In genomic region chr6:158026901-158027589, GRCh38 we compare ENCODE assay signal across 8 cellular contexts. TPM values are rescaled to one million over a fixed set of nuclear protein-coding genes. Genes with fewer than 3 reads are reported as not detected.
DNase-seq lines count a peak whose midpoint lies in the region; ATAC-seq, FAIRE-seq and TF ChIP-seq lines count a peak whose summit lies in the region.

No MANE protein-coding gene starts in this region.

- no peak overlapping the region for H3K4me3 ChIP-seq in A549
- H3K4me3 ChIP-seq in GM23338, result no peak overlapping the region
- H3K4me3 ChIP-seq in astrocyte (ENCODE audit: insufficient read depth, low read depth, low read length), result no peak overlapping the region
- H3K4me3 ChIP-seq in mononuclear cell (ENCODE audit: low read length), result peak overlapping the region; percentile 4

- H3K4me1 Mint-ChIP-seq in GM23338, result peaks cover 33% of the 10 kb centered on the region
- peaks cover 35% of the 10 kb centered on the region for H3K4me1 Mint-ChIP-seq in astrocyte (ENCODE audit: low read depth, unreplicated experiment)

- no peak for TF ChIP-seq CTCF in A549 (IDR thresholded peaks at IDR 0.05)
- TF ChIP-seq CTCF in GM23338 (conservative IDR thresholded peaks at IDR 0.05; ENCODE audit: low read depth in 2 of 2), result no peak
- no peak for TF ChIP-seq CTCF in astrocyte (IDR thresholded peaks at IDR 0.05; ENCODE audit: insufficient read depth, low read depth, low read length)

- H3K27ac ChIP-seq in A549, result peak overlapping the region; percentile 87 to 94
- no peak overlapping the region for H3K27ac ChIP-seq in GM23338 (ENCODE audit: low read depth)
- peak overlapping the region; percentile 99 for H3K27ac ChIP-seq in astrocyte (ENCODE audit: low read depth, low read length)

- WGBS in A549 (ENCODE audit: missing lambda C conversion rate), result 82% methylated on average over 20 of the region's 23 CpGs

- POLR2A ChIA-PET in A549 (lab: Yijun Ruan, JAX), result interaction anchor here (1.0 to 1.8 kb wide), 6 partner anchors 12 to 45 kb away, joined by 3 to 8 read pairs (median 4); no protein-coding TSS in a partner anchor

- H3K4me3 Mint-ChIP-seq in GM23338 (no peak overlapping the region), astrocyte (ENCODE audit: unreplicated experiment) (peak overlapping the region; percentile 29)

- TF ChIP-seq POLR2A in A549 (IDR thresholded peaks at IDR 0.05; ENCODE audit: low read length), result no peak

- no peak for TF ChIP-seq EP300 in A549 (IDR thresholded peaks at IDR 0.05)

- H3K9me3 Mint-ChIP-seq in GM23338 (no peaks in the 10 kb centered on the region), astrocyte (ENCODE audit: unreplicated experiment) (no peaks in the 10 kb centered on the region)

- peaks cover 5% of the 10 kb centered on the region; the same call in 2 of the 3 replicates for H3K36me3 Mint-ChIP-seq in GM23338 (ENCODE audit: low read depth)
- H3K36me3 Mint-ChIP-seq in astrocyte (ENCODE audit: low read depth, unreplicated experiment), result peaks cover 12% of the 10 kb centered on the region

- H3K36me3 ChIP-seq in GM23338 (ENCODE audit: insufficient read depth), result no peaks in the 10 kb centered on the region
- peaks cover 21% of the 10 kb centered on the region for H3K36me3 ChIP-seq in astrocyte (ENCODE audit: insufficient read depth, low read length)

- DNase-seq in A549 (ENCODE audit: low read depth in 1 of 2, low spot score in 1 of 2) (no peak), GM23338 (ENCODE audit: low spot score) (no peak), astrocyte (ENCODE audit: low read depth) (no peak), NCI-H82 (lab: John Stamatoyannopoulos, UW) (no peak), NCI-H1417 treated with DMSO at 0.1 percent for 48 hours (lab: John Stamatoyannopoulos, UW) (no peak), DMS53 treated with DMSO at 0.1 percent for 48 hours (lab: John Stamatoyannopoulos, UW; ENCODE audit: unreplicated experiment) (no peak), NCI-H345 (lab: John Stamatoyannopoulos, UW) (no peak)

- no peak for FAIRE-seq in A549 (lab: Jason Lieb, UNC)
- no peak for FAIRE-seq in astrocyte (lab: Jason Lieb, UNC)

- H3K79me2 ChIP-seq in GM23338 (replicated peaks; ENCODE audit: insufficient read depth) (no peaks in the 10 kb centered on the region), astrocyte (ENCODE audit: insufficient read depth, low read length) (peaks cover 84% of the 10 kb centered on the region)

- H3K27ac Mint-ChIP-seq in GM23338, result peak overlapping the region; percentile 83; the same call in 1 of the 2 replicates
- peak overlapping the region; percentile 97 for H3K27ac Mint-ChIP-seq in astrocyte (ENCODE audit: unreplicated experiment)

- H3K4me2 ChIP-seq in A549, result peak overlapping the region; percentile 62
- no peak overlapping the region for H3K4me2 ChIP-seq in GM23338
- H3K4me2 ChIP-seq in astrocyte (ENCODE audit: low read length), result peak overlapping the region; percentile 79

- peak overlapping the region; percentile 91 for H3K9ac ChIP-seq in astrocyte (ENCODE audit: low read length)

- peak in 1 of 2 experiments; percentile 5; a peak in 2 of 6 replicates for ATAC-seq in A549
- ATAC-seq in GM23338, result no peak; the same call in 2 of the 3 replicates

- H2AFZ ChIP-seq in GM23338 (no peak overlapping the region), astrocyte (ENCODE audit: low read depth, low read length) (no peak overlapping the region)

- peaks cover 23% of the 10 kb centered on the region for H3K27me3 Mint-ChIP-seq in GM23338 (ENCODE audit: insufficient read depth, low read depth, poor library complexity)
- H3K27me3 Mint-ChIP-seq in astrocyte (ENCODE audit: low read depth, unreplicated experiment), result no peaks in the 10 kb centered on the region

- H3K4me1 ChIP-seq in A549 (peaks cover 73% of the 10 kb centered on the region), GM23338 (ENCODE audit: insufficient read depth) (no peaks in the 10 kb centered on the region; the same call in 1 of the 2 replicates), astrocyte (ENCODE audit: insufficient read depth, low read length) (peaks cover 64% of the 10 kb centered on the region), mononuclear cell (ENCODE audit: insufficient read depth, low read length) (peaks cover 47% of the 10 kb centered on the region)

- TF ChIP-seq RAD21 in A549 (conservative IDR thresholded peaks at IDR 0.05 in 1 of 2, IDR thresholded peaks at IDR 0.05 in 1 of 2), result no peak

- H4K20me1 ChIP-seq in GM23338 (replicated peaks; ENCODE audit: insufficient read depth) (no peaks in the 10 kb centered on the region), astrocyte (ENCODE audit: insufficient read depth, low read length) (no peaks in the 10 kb centered on the region)

- H3K9me2 ChIP-seq in GM23338 (ENCODE audit: insufficient read depth), result no peaks in the 10 kb centered on the region

- no peaks in the 10 kb centered on the region for H3K9me3 ChIP-seq in A549
- no peaks in the 10 kb centered on the region for H3K9me3 ChIP-seq in astrocyte (ENCODE audit: insufficient read depth, low read depth, low read length)
- H3K9me3 ChIP-seq in mononuclear cell (ENCODE audit: low read depth, low read length), result no peaks in the 10 kb centered on the region

- H3K27me3 ChIP-seq in GM23338 (ENCODE audit: insufficient read depth) (no peaks in the 10 kb centered on the region), astrocyte (ENCODE audit: insufficient read depth, low read length) (no peaks in the 10 kb centered on the region), mononuclear cell (ENCODE audit: insufficient read depth, low read length) (no peaks in the 10 kb centered on the region)

- CTCF ChIA-PET in A549 (lab: Yijun Ruan, JAX), result interaction anchor here (0.7 to 6.5 kb wide), 20 partner anchors 8 to 77 kb away, joined by 3 to 54 read pairs (median 8); no protein-coding TSS in a partner anchor

- H3F3A ChIP-seq in GM23338 (replicated peaks; ENCODE audit: low read depth), result no peaks in the 10 kb centered on the region

TF ChIP-seq in A549, 52 proteins besides CTCF, POLR2A, EP300 and RAD21:
- TF ChIP-seq SREBF2 (IDR thresholded peaks at IDR 0.05) (no peak), JUN (IDR thresholded peaks at IDR 0.05) (0 out of 5 replicates have a peak, but pooled peaks of 1 of the 2 experiments have one; percentile 2), TFCP2L1 (CRISPR knock-in tag; IDR thresholded peaks at IDR 0.05) (0 out of 2 replicates have a peak, but pooled peaks have one; percentile 28)

TF ChIP-seq in GM23338, 12 proteins besides CTCF, POLR2A, EP300 and RAD21 (continues in another document):
- TF ChIP-seq POLR2AphosphoS5 (IDR thresholded peaks at IDR 0.05; ENCODE audit: low read depth) (no peak), ZNF331 (CRISPR knock-in tag; IDR thresholded peaks at IDR 0.05; ENCODE audit: low read depth) (no peak), CREB1 (CRISPR knock-in tag; IDR thresholded peaks at IDR 0.05; ENCODE audit: low read depth) (no peak), NANOG (IDR thresholded peaks at IDR 0.05; ENCODE audit: borderline replicate concordance) (no peak), ZNF114 (CRISPR knock-in tag; IDR thresholded peaks at IDR 0.05) (no peak), STAT1 (IDR thresholded peaks at IDR 0.05; ENCODE audit: unreplicated experiment) (no peak)
- TF ChIP-seq, protein P1, sequence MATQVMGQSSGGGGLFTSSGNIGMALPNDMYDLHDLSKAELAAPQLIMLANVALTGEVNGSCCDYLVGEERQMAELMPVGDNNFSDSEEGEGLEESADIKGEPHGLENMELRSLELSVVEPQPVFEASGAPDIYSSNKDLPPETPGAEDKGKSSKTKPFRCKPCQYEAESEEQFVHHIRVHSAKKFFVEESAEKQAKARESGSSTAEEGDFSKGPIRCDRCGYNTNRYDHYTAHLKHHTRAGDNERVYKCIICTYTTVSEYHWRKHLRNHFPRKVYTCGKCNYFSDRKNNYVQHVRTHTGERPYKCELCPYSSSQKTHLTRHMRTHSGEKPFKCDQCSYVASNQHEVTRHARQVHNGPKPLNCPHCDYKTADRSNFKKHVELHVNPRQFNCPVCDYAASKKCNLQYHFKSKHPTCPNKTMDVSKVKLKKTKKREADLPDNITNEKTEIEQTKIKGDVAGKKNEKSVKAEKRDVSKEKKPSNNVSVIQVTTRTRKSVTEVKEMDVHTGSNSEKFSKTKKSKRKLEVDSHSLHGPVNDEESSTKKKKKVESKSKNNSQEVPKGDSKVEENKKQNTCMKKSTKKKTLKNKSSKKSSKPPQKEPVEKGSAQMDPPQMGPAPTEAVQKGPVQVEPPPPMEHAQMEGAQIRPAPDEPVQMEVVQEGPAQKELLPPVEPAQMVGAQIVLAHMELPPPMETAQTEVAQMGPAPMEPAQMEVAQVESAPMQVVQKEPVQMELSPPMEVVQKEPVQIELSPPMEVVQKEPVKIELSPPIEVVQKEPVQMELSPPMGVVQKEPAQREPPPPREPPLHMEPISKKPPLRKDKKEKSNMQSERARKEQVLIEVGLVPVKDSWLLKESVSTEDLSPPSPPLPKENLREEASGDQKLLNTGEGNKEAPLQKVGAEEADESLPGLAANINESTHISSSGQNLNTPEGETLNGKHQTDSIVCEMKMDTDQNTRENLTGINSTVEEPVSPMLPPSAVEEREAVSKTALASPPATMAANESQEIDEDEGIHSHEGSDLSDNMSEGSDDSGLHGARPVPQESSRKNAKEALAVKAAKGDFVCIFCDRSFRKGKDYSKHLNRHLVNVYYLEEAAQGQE (IDR thresholded peaks at IDR 0.05; ENCODE audit: unreplicated experiment), result no peak
- TF ChIP-seq, protein P2, sequence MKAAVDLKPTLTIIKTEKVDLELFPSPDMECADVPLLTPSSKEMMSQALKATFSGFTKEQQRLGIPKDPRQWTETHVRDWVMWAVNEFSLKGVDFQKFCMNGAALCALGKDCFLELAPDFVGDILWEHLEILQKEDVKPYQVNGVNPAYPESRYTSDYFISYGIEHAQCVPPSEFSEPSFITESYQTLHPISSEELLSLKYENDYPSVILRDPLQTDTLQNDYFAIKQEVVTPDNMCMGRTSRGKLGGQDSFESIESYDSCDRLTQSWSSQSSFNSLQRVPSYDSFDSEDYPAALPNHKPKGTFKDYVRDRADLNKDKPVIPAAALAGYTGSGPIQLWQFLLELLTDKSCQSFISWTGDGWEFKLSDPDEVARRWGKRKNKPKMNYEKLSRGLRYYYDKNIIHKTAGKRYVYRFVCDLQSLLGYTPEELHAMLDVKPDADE (IDR thresholded peaks at IDR 0.05), result no peak

RNA-seq across cellular contexts. Expression of gene SYNJ2, which starts 45.4 kb away (rescaled TPM):
- polyA plus RNA-seq in A549 (2011; rRNA removed) (22.3 and 24.7 TPM in 2 replicates), A549 (2017; fragmentation: RNase III; extraction: RNeasy Plus Mini Kit Qiagen cat#74134 plus additional on column Dnase treatment) (26.5 to 28.5 TPM (median 26.7 TPM) in 3 replicates), GM23338 (2016; fragmentation: Nextera tagmentation; extraction: Ambion mirVana) (2.5 and 2.8 TPM in 2 replicates)
- 28.9 and 30.2 TPM in 2 replicates for polyA plus RNA-seq in A549 (2012; cell fraction: cytosol; rRNA removed)
- polyA plus RNA-seq in A549 (2012; cell fraction: nucleus; rRNA removed), result 21.6 and 25.1 TPM in 2 replicates
- polyA minus RNA-seq in A549 (2011; rRNA and poly(A)+ RNA removed), result 31.0 and 31.9 TPM in 2 replicates
- total RNA-seq in GM23338 (2014; rRNA removed; shearing (Covaris generic)), result 5.6 and 8.4 TPM in 2 replicates
- total RNA-seq in astrocyte (28.4 and 31.8 TPM in 2 replicates), mononuclear cell (19.2 TPM)
